In the genomic region with DNA sequence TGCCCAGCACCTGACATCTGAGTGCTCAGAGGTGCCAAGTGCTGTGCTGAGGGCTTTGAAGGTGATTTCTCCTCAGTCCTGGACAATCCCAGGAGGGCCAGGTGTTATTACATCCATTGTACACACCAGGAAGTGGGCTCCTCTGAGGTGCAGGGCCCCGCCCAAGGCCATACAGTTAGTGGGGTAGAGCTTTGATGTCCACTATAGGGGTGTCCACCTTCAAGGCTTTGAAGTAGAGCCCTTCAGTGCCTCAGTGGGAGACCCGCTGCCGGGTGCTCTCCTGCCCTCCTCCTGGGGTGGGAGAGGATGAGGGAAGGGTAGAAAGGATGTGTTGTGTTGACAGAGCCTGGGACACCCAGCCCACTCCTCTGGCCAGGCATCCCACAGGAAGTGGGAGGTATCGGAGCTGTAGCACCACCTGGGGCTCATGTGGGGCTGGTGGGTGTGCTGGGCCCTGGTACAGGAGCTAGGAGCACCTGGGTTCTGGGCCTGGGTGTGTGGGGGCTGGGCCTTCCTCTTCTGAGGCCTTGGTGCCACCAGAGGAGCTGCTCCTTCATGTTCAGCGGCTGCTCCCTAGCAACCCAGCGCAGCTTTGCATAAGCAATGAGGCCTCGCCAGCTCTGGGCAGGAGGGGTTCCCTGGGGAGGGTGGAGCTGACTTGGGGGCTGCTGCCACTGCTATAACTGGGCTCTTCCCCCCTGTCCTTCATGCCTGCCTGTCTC, we compare ENCODE assay signal across 8 cellular contexts. TPM values are rescaled to one million over a fixed set of nuclear protein-coding genes. Genes with fewer than 3 reads are reported as not detected.
DNase-seq lines count a peak whose midpoint lies in the region; ATAC-seq and TF ChIP-seq lines count a peak whose summit lies in the region.

No MANE protein-coding gene starts in this region.

- no peaks in the 10 kb centered on the region for H3K27me3 ChIP-seq in lower lobe of right lung (ENCODE audit: low read depth)

- H3K27ac Mint-ChIP-seq in activated CD8-positive, alpha-beta memory T cell treated with anti-CD3 and anti-CD28 coated beads, Interleukin-2, amount 10 ng/mL, durations not matched to agents 7 days and 5 days, result peak overlapping the region; percentile 73

- TF ChIP-seq CTCF in HEK293 (tag by site-specific recombination; IDR thresholded peaks at IDR 0.05), result no peak
- TF ChIP-seq CTCF in lower lobe of right lung (IDR thresholded peaks at IDR 0.05), result no peak
- no peak for TF ChIP-seq CTCF in foreskin fibroblast (IDR thresholded peaks at IDR 0.05; ENCODE audit: low read depth, low read length)

- peaks cover 4 to 21% of the 10 kb centered on the region in 2 experiments; a peak in 2 of 3 replicates for H3K36me3 ChIP-seq in HEK293 (ENCODE audit: control insufficient read depth in 2 of 2, insufficient read depth in 1 of 2, low read length in 2 of 2)
- H3K36me3 ChIP-seq in lower lobe of right lung, result peaks cover 55% of the 10 kb centered on the region

- H3K27me3 Mint-ChIP-seq in activated CD8-positive, alpha-beta memory T cell treated with anti-CD3 and anti-CD28 coated beads, Interleukin-2, amount 10 ng/mL, durations not matched to agents 7 days and 5 days, result no peaks in the 10 kb centered on the region

- no peaks in the 10 kb centered on the region for H3K9me3 Mint-ChIP-seq in activated CD8-positive, alpha-beta memory T cell treated with anti-CD3 and anti-CD28 coated beads, Interleukin-2, amount 10 ng/mL, durations not matched to agents 7 days and 5 days (ENCODE audit: low read depth)

- H3K4me3 ChIP-seq in HEK293 (ENCODE audit: low read depth, low read length), result no peak overlapping the region
- no peak overlapping the region for H3K4me3 ChIP-seq in lower lobe of right lung
- H3K4me3 ChIP-seq in foreskin fibroblast (ENCODE audit: low read depth in 1 of 2, low read length in 2 of 2), result no peak overlapping the region

- H3K27ac ChIP-seq in HEK293 (ENCODE audit: extremely low read depth, low read depth, low read length) (no peak overlapping the region), lower lobe of right lung (peak overlapping the region; percentile 48)

- peak overlapping the region; percentile 20 for H3K4me3 Mint-ChIP-seq in activated CD8-positive, alpha-beta memory T cell treated with anti-CD3 and anti-CD28 coated beads, Interleukin-2, amount 10 ng/mL, durations not matched to agents 7 days and 5 days

- H3K9me3 ChIP-seq in HEK293 (ENCODE audit: control insufficient read depth, insufficient read depth, low read depth, low read length), result no peaks in the 10 kb centered on the region
- H3K9me3 ChIP-seq in lower lobe of right lung, result no peaks in the 10 kb centered on the region

- peak; percentile 44 for ATAC-seq in activated CD8-positive, alpha-beta memory T cell treated with anti-CD3 and anti-CD28 coated beads, Interleukin-2, amount 10 ng/mL, durations not matched to agents 7 days and 5 days
- ATAC-seq in lower lobe of right lung, result no peak

- CTCF ChIA-PET in HEK293 (lab: Yijun Ruan, JAX), result interaction anchor here (0.6 to 0.9 kb wide), 2 partner anchors 16 to 30 kb away, joined by 3 to 4 read pairs; no protein-coding TSS in a partner anchor
- CTCF ChIA-PET in activated CD8-positive, alpha-beta memory T cell treated with anti-CD3 and anti-CD28 coated beads, Interleukin-2, amount 10 ng/mL, durations not matched to agents 7 days and 5 days (lab: Charles Lee), result interaction anchor here (0.5 to 2.4 kb wide), 10 partner anchors 14 to 589 kb away, joined by 3 to 7 read pairs (median 3); no protein-coding TSS in a partner anchor

- intact Hi-C loops in lower lobe of right lung (cut with DNase I), result no loop called here

- DNase-seq in 8988T (peak; percentile 1), lower lobe of right lung (peak; percentile 55), HPDE6-E6E7 (ENCODE audit: extremely low spot score) (no peak), hepatic stellate cell (ENCODE audit: low spot score) (no peak), NCI-H1105 treated with DMSO at 0.1 percent for 48 hours (lab: John Stamatoyannopoulos, UW) (no peak), foreskin fibroblast (no peak)
- DNase-seq in activated CD8-positive, alpha-beta memory T cell treated with anti-CD3 and anti-CD28 coated beads, Interleukin-2, amount 10 ng/mL, durations not matched to agents 7 days and 5 days, result peak; percentile 66

- H3K4me1 ChIP-seq in HEK293 (ENCODE audit: control insufficient read depth, insufficient read depth, low read length) (peaks cover 31% of the 10 kb centered on the region), lower lobe of right lung (peaks cover 96% of the 10 kb centered on the region)

- H3K4me1 Mint-ChIP-seq in activated CD8-positive, alpha-beta memory T cell treated with anti-CD3 and anti-CD28 coated beads, Interleukin-2, amount 10 ng/mL, durations not matched to agents 7 days and 5 days, result peaks cover 92% of the 10 kb centered on the region

- peaks cover 38% of the 10 kb centered on the region for H3K36me3 Mint-ChIP-seq in activated CD8-positive, alpha-beta memory T cell treated with anti-CD3 and anti-CD28 coated beads, Interleukin-2, amount 10 ng/mL, durations not matched to agents 7 days and 5 days

- POLR2A ChIA-PET in HEK293 (lab: Yijun Ruan, JAX), result interaction anchor here (0.5 to 2.3 kb wide), 2 partner anchors 23 to 323 kb away, joined by 4 to 7 read pairs; partner anchors contain the start of genes RPL19 and RPL23

TF ChIP-seq in HEK293, 187 proteins besides CTCF, POLR2A, EP300 and RAD21 (continues in another document):
- TF ChIP-seq SETDB1 (IDR thresholded peaks at IDR 0.05; ENCODE audit: insufficient read length, low read length) (no peak), ZBTB44 (tag by site-specific recombination; IDR thresholded peaks at IDR 0.05) (no peak), ZFHX2 (tag by site-specific recombination; conservative IDR thresholded peaks at IDR 0.05) (0 out of 2 replicates have a peak, but pooled peaks have one; percentile 21), ZNF514 (tag by site-specific recombination; IDR thresholded peaks at IDR 0.05) (no peak), EGR2 (tag by site-specific recombination; IDR thresholded peaks at IDR 0.05; ENCODE audit: low read depth) (peak; percentile 70), GLIS1 (tag by site-specific recombination; IDR thresholded peaks at IDR 0.05) (peak; percentile 7; the same call in 1 of the 2 replicates), ZSCAN16 (tag by site-specific recombination; IDR thresholded peaks at IDR 0.05) (peak; percentile 91), ZBTB8A (tag by site-specific recombination; IDR thresholded peaks at IDR 0.05) (no peak), SP7 (tag by site-specific recombination; IDR thresholded peaks at IDR 0.05) (no peak), OSR2 (tag by site-specific recombination; IDR thresholded peaks at IDR 0.05) (peak; percentile 68), GLIS2 (tag by site-specific recombination; IDR thresholded peaks at IDR 0.05) (0 out of 2 replicates have a peak, but pooled peaks have one; percentile 17)
- TF ChIP-seq, protein P1, sequence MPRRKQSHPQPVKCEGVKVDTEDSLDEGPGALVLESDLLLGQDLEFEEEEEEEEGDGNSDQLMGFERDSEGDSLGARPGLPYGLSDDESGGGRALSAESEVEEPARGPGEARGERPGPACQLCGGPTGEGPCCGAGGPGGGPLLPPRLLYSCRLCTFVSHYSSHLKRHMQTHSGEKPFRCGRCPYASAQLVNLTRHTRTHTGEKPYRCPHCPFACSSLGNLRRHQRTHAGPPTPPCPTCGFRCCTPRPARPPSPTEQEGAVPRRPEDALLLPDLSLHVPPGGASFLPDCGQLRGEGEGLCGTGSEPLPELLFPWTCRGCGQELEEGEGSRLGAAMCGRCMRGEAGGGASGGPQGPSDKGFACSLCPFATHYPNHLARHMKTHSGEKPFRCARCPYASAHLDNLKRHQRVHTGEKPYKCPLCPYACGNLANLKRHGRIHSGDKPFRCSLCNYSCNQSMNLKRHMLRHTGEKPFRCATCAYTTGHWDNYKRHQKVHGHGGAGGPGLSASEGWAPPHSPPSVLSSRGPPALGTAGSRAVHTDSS (tag by site-specific recombination; IDR thresholded peaks at IDR 0.05), result 0 out of 2 replicates have a peak, but pooled peaks have one; percentile 25
- TF ChIP-seq, protein P2, sequence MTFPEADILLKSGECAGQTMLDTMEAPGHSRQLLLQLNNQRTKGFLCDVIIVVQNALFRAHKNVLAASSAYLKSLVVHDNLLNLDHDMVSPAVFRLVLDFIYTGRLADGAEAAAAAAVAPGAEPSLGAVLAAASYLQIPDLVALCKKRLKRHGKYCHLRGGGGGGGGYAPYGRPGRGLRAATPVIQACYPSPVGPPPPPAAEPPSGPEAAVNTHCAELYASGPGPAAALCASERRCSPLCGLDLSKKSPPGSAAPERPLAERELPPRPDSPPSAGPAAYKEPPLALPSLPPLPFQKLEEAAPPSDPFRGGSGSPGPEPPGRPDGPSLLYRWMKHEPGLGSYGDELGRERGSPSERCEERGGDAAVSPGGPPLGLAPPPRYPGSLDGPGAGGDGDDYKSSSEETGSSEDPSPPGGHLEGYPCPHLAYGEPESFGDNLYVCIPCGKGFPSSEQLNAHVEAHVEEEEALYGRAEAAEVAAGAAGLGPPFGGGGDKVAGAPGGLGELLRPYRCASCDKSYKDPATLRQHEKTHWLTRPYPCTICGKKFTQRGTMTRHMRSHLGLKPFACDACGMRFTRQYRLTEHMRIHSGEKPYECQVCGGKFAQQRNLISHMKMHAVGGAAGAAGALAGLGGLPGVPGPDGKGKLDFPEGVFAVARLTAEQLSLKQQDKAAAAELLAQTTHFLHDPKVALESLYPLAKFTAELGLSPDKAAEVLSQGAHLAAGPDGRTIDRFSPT (tag by site-specific recombination; IDR thresholded peaks at IDR 0.05), result no peak

RNA-seq across cellular contexts. Expression of gene LASP1, which starts 7.4 kb away (rescaled TPM):
- 100 to 1,000 TPM; 208 to 239 TPM for total RNA-seq in activated CD8-positive, alpha-beta memory T cell treated with anti-CD3 and anti-CD28 coated beads, Interleukin-2, amount 10 ng/mL, durations not matched to agents 7 days and 5 days
- total RNA-seq in lower lobe of right lung, result 158 TPM

RNA-seq across cellular contexts. Expression of gene RPL23, which starts 23.8 kb away (rescaled TPM):
- total RNA-seq in activated CD8-positive, alpha-beta memory T cell treated with anti-CD3 and anti-CD28 coated beads, Interleukin-2, amount 10 ng/mL, durations not matched to agents 7 days and 5 days, result 1,000 to 10,000 TPM in 1 of 2 experiments, 100 to 1,000 TPM in 1; 831 to 1,130 TPM
- total RNA-seq in lower lobe of right lung, result 1,156 TPM

RNA-seq across cellular contexts. Expression of gene CWC25, which starts 52.2 kb away (rescaled TPM):
- 10 to 100 TPM; 28.7 to 33.0 TPM for total RNA-seq in activated CD8-positive, alpha-beta memory T cell treated with anti-CD3 and anti-CD28 coated beads, Interleukin-2, amount 10 ng/mL, durations not matched to agents 7 days and 5 days
- 22.3 TPM for total RNA-seq in lower lobe of right lung

Comparison
In these comparisons a context has a peak if more than half of its experiments do, and no peak if none do; other contexts are left out.
1. DNase-seq: peak in 8988T (single experiment), activated CD8-positive, alpha-beta memory T cell treated with anti-CD3 and anti-CD28 coated beads, Interleukin-2, amount 10 ng/mL, durations not matched to agents 7 days and 5 days (single experiment) and lower lobe of right lung (single experiment); none in HPDE6-E6E7 (single experiment), hepatic stellate cell (single experiment), NCI-H1105 treated with DMSO at 0.1 percent for 48 hours (single experiment) and foreskin fibroblast (0 of 2).